In genomic region chr19:18108897-18109296, GRCh38 we compare ENCODE assay signal across 13 cellular contexts. TPM values are rescaled to one million over a fixed set of nuclear protein-coding genes. Genes with fewer than 3 reads are reported as not detected.
A peak's percentile ranks its signal among the peaks of the same experiment; 100 is the strongest.
DNase-seq lines count a peak whose midpoint lies in the region; ATAC-seq and TF ChIP-seq lines count a peak whose summit lies in the region.
"Had no signal": no experiment of that assay in that cellular context is flagged by ENCODE, and none has a peak within 500 bp of the region (broad histone marks: within the 10 kb centered on the region; RNA-seq: fewer than 3 reads in every experiment).

No MANE protein-coding gene starts in this region.

- H3K36me3 ChIP-seq in GM23338 (ENCODE audit: insufficient read depth) (no peaks in the 10 kb centered on the region), SU-DHL-6 (ENCODE audit: low read length) (no peaks in the 10 kb centered on the region), endodermal cell (ENCODE audit: control insufficient read depth, insufficient read depth, low read length) (no peaks in the 10 kb centered on the region)

- H3K4me1 Mint-ChIP-seq in GM23338 = peaks cover 9% of the 10 kb centered on the region
- H3K4me1 Mint-ChIP-seq in endodermal cell = peaks cover 13% of the 10 kb centered on the region
- peaks cover 20% of the 10 kb centered on the region for H3K4me1 Mint-ChIP-seq in osteocyte (ENCODE audit: unreplicated experiment)

- H3K4me3 ChIP-seq in GM23338 (peak overlapping the region; percentile 90), SU-DHL-6 (ENCODE audit: insufficient read depth, low read length, poor library complexity, severe bottlenecking) (no peak overlapping the region), endodermal cell (ENCODE audit: low read length) (no peak overlapping the region)

- no peak overlapping the region for H3K27ac Mint-ChIP-seq in GM23338
- peak overlapping the region; percentile 49 for H3K27ac Mint-ChIP-seq in endodermal cell
- H3K27ac Mint-ChIP-seq in osteocyte (ENCODE audit: unreplicated experiment) = no peak overlapping the region

- 79 to 81% methylated on average over 2 of the region's 2 CpGs for WGBS in endodermal cell (ENCODE audit: insufficient coverage in 1 of 2, insufficient read length in 1 of 2), 2 experiments

- H2AFZ ChIP-seq in GM23338 (no peak overlapping the region), SU-DHL-6 (ENCODE audit: low read depth, low read length, severe bottlenecking) (no peak overlapping the region)

- H3K4me3 Mint-ChIP-seq in GM23338 (peak overlapping the region; percentile 70), endodermal cell (peak overlapping the region; percentile 66), osteocyte (ENCODE audit: unreplicated experiment) (peak overlapping the region; percentile 53)

- H3K4me2 ChIP-seq in GM23338 (peak overlapping the region; percentile 95; the same call in 1 of the 2 replicates), SU-DHL-6 (ENCODE audit: low read depth, low read length, poor library complexity, severe bottlenecking) (peak overlapping the region; percentile 91)

- no peak overlapping the region for H3K27ac ChIP-seq in GM23338 (ENCODE audit: low read depth)
- H3K27ac ChIP-seq in SU-DHL-6 (ENCODE audit: low read depth, low read length) = peak overlapping the region; percentile 87
- no peak overlapping the region for H3K27ac ChIP-seq in endodermal cell (ENCODE audit: low read depth, low read length)

- H3K27me3 ChIP-seq in GM23338 (ENCODE audit: insufficient read depth) (peaks cover 22% of the 10 kb centered on the region), SU-DHL-6 (ENCODE audit: low read length) (no peaks in the 10 kb centered on the region), endodermal cell (ENCODE audit: control insufficient read depth, insufficient read depth, low read length, poor library complexity, severe bottlenecking) (peaks cover 10% of the 10 kb centered on the region)

- H3K9me3 ChIP-seq in SU-DHL-6 (ENCODE audit: insufficient read depth, low read length) (no peaks in the 10 kb centered on the region), endodermal cell (ENCODE audit: control insufficient read depth, low read length) (no peaks in the 10 kb centered on the region)

- H3K79me2 ChIP-seq in GM23338 (replicated peaks; ENCODE audit: insufficient read depth) (no peaks in the 10 kb centered on the region), SU-DHL-6 (ENCODE audit: insufficient read depth, low read length) (peaks cover 3% of the 10 kb centered on the region; the same call in 1 of the 2 replicates)

- TF ChIP-seq CTCF in GM23338 (conservative IDR thresholded peaks at IDR 0.05; ENCODE audit: low read depth in 2 of 2) (no peak), SU-DHL-6 (IDR thresholded peaks at IDR 0.05; ENCODE audit: insufficient read depth, low read length, poor library complexity, severe bottlenecking) (no peak), endodermal cell (conservative IDR thresholded peaks at IDR 0.05) (no peak), osteocyte (IDR thresholded peaks at IDR 0.05) (no peak)

- H3K27me3 Mint-ChIP-seq in GM23338 (ENCODE audit: insufficient read depth, low read depth, poor library complexity) (peaks cover 24% of the 10 kb centered on the region), endodermal cell (ENCODE audit: insufficient read depth) (peaks cover 27% of the 10 kb centered on the region), osteocyte (ENCODE audit: unreplicated experiment) (peaks cover 6% of the 10 kb centered on the region)

- peaks cover 6% of the 10 kb centered on the region; the same call in 1 of the 2 replicates for H3K4me1 ChIP-seq in GM23338 (ENCODE audit: insufficient read depth)
- H3K4me1 ChIP-seq in endodermal cell (ENCODE audit: control insufficient read depth, insufficient read depth, low read length) = peaks cover 9% of the 10 kb centered on the region

- peaks cover 14% of the 10 kb centered on the region; the same call in 1 of the 2 replicates for H3F3A ChIP-seq in GM23338 (replicated peaks; ENCODE audit: low read depth)
- H3F3A ChIP-seq in SU-DHL-6 (ENCODE audit: insufficient read depth) = peaks cover 56% of the 10 kb centered on the region

- ATAC-seq in GM23338 (no peak), GM21825 (IDR thresholded peaks at IDR 0.05; ENCODE audit: unreplicated experiment) (no peak), left lobe of liver (no peak)

- H3K9me2 ChIP-seq in GM23338 (ENCODE audit: insufficient read depth) = no peaks in the 10 kb centered on the region
- no peaks in the 10 kb centered on the region for H3K9me2 ChIP-seq in SU-DHL-6 (replicated peaks; ENCODE audit: insufficient read depth, low read length)

- DNase-seq in GM23338 (ENCODE audit: low spot score) (no peak), endodermal cell (no peak), osteocyte (ENCODE audit: extremely low spot score, unreplicated experiment) (no peak), HUDEP-2 (lab: John Stamatoyannopoulos, UW; ENCODE audit: unreplicated experiment in 76 of 76) (no peak), left lobe of liver (ENCODE audit: low spot score) (no peak), NCI-H2029 treated with DMSO at 0.1 percent for 48 hours (lab: John Stamatoyannopoulos, UW) (no peak)
- DNase-seq: aorta; DMS79; left ventricle myocardium superior; NCI-H1105 treated with DMSO at 0.1 percent for 48 hours; NK-92 treated with Interleukin-12 subunit alpha and Interleukin-12 subunit beta, amount 100 ng/mL, for 24 hours had no signal

- H3K36me3 Mint-ChIP-seq in GM23338 (ENCODE audit: low read depth) = no peaks in the 10 kb centered on the region; the same call in 2 of the 3 replicates
- H3K36me3 Mint-ChIP-seq in endodermal cell (ENCODE audit: low read depth) = peaks cover 2% of the 10 kb centered on the region
- no peaks in the 10 kb centered on the region for H3K36me3 Mint-ChIP-seq in osteocyte (ENCODE audit: unreplicated experiment)

- H4K20me1 ChIP-seq in GM23338 (replicated peaks; ENCODE audit: insufficient read depth) (no peaks in the 10 kb centered on the region), SU-DHL-6 (ENCODE audit: low read depth, low read length) (no peaks in the 10 kb centered on the region)

- H3K9ac ChIP-seq in SU-DHL-6 (ENCODE audit: low read length) (peak overlapping the region; percentile 71), endodermal cell (ENCODE audit: extremely low read depth, low read length, poor library complexity, severe bottlenecking) (no peak overlapping the region)

- no peaks in the 10 kb centered on the region for H3K9me3 Mint-ChIP-seq in GM23338
- H3K9me3 Mint-ChIP-seq in endodermal cell = no peaks in the 10 kb centered on the region
- H3K9me3 Mint-ChIP-seq in osteocyte (ENCODE audit: unreplicated experiment) = no peaks in the 10 kb centered on the region

TF ChIP-seq in GM23338, 12 proteins besides CTCF, POLR2A, EP300 and RAD21 (continues in another document):
- TF ChIP-seq STAT1 (IDR thresholded peaks at IDR 0.05; ENCODE audit: unreplicated experiment) (no peak), EZH2phosphoT487 (IDR thresholded peaks at IDR 0.05; ENCODE audit: unreplicated experiment) (no peak), NANOG (IDR thresholded peaks at IDR 0.05; ENCODE audit: borderline replicate concordance) (no peak), POLR2AphosphoS5 (IDR thresholded peaks at IDR 0.05; ENCODE audit: low read depth) (no peak)

RNA-seq across cellular contexts. Expression of gene MAST3, which starts 11.3 kb away (rescaled TPM):
- 8.8 and 9.9 TPM in 2 replicates for total RNA-seq in GM23338 (2014; rRNA removed; shearing (Covaris generic))
- polyA plus RNA-seq in GM23338 (2016; fragmentation: Nextera tagmentation; extraction: Ambion mirVana) = 5.6 and 6.3 TPM in 2 replicates
- total RNA-seq in endodermal cell = 10 to 100 TPM; 13.0 to 15.1 TPM
- polyA plus RNA-seq in endodermal cell (2013, experiment 1 of 2) = 9.3 TPM
- 8.2 TPM for polyA plus RNA-seq in endodermal cell (2013, experiment 2 of 2)
- total RNA-seq in osteocyte = 7.6 and 8.0 TPM in 2 replicates
- 18.4 TPM for total RNA-seq in left lobe of liver

RNA-seq across cellular contexts. Expression of gene IL12RB1, which starts 22.2 kb away (rescaled TPM):
- not detected in 2 replicates for total RNA-seq in GM23338 (2014; rRNA removed; shearing (Covaris generic))
- polyA plus RNA-seq in GM23338 (2016; fragmentation: Nextera tagmentation; extraction: Ambion mirVana) = not detected in 2 replicates
- not detected for total RNA-seq in endodermal cell
- polyA plus RNA-seq in endodermal cell (2013, experiment 1 of 2) = not detected
- not detected for polyA plus RNA-seq in endodermal cell (2013, experiment 2 of 2)
- 0.50 and 0.51 TPM in 2 replicates for total RNA-seq in osteocyte
- 0.25 TPM for total RNA-seq in left lobe of liver

RNA-seq across cellular contexts. Expression of gene PIK3R2, which starts 44.1 kb away (rescaled TPM):
- total RNA-seq in GM23338 (2014; rRNA removed; shearing (Covaris generic)) = 37.1 and 66.6 TPM in 2 replicates
- polyA plus RNA-seq in GM23338 (2016; fragmentation: Nextera tagmentation; extraction: Ambion mirVana) = 8.5 and 9.8 TPM in 2 replicates
- 10 to 100 TPM; 52.9 to 58.8 TPM for total RNA-seq in endodermal cell
- polyA plus RNA-seq in endodermal cell (2013, experiment 1 of 2) = 57.1 TPM
- polyA plus RNA-seq in endodermal cell (2013, experiment 2 of 2) = 50.7 TPM
- total RNA-seq in osteocyte = 67.2 and 68.1 TPM in 2 replicates
- total RNA-seq in left lobe of liver = 14.8 TPM
